Comparison of ENCODE assay signal across 26 cellular contexts in the genomic region with DNA sequence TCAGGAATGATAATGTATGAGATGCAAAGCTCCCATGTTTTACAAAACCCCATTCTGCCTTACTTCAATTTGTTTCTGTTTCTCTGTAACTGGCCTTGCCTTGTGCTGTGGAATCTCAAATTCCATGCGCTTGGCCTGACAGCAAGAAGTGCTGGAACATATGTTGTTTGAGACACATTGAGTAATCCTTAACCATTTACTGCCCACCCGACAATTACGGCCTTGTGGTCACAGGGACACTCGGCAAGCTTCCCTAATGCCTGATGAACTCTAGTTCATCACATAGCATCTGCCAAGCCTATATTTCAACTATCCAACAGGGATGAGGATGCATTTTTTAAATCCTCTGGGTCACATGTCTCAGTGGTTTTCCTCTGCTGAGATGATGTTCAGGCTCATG.
DNase-seq lines count a peak whose midpoint lies in the region; ATAC-seq and TF ChIP-seq lines count a peak whose summit lies in the region.
"Had no signal": no experiment of that assay in that cellular context is flagged by ENCODE, and none has a peak within 500 bp of the region (broad histone marks: within the 10 kb centered on the region; RNA-seq: fewer than 3 reads in every experiment).

No MANE protein-coding gene starts in this region.

- intact Hi-C loops in tibial artery (cut with DNase I; ENCODE audit: low total_unique reads), result no loop called here
- intact Hi-C loops in psoas muscle (cut with DNase I), result no loop called here

- no peak overlapping the region for H3K4ac ChIP-seq in mesenchymal stem cell (ENCODE audit: low read depth in 1 of 2, low read length in 2 of 2)

- ATAC-seq in psoas muscle, result no peak
- ATAC-seq: CD8-positive, alpha-beta T cell; left ventricle myocardium superior had no signal

- H3K79me1 ChIP-seq in mesenchymal stem cell (replicated peaks; ENCODE audit: low read length, poor library complexity, severe bottlenecking), result no peaks in the 10 kb centered on the region

- H3K23ac ChIP-seq in mesenchymal stem cell (ENCODE audit: low read length in 2 of 2), result no peak overlapping the region

- H3K4me1 ChIP-seq in mesenchymal stem cell (ENCODE audit: control insufficient read depth, insufficient read depth, low read depth, low read length) (no peaks in the 10 kb centered on the region), tibial artery (no peaks in the 10 kb centered on the region), psoas muscle (no peaks in the 10 kb centered on the region)

- H3K36me3 ChIP-seq in mesenchymal stem cell (ENCODE audit: control insufficient read depth in 1 of 2, insufficient read depth in 2 of 2, low read depth in 1 of 2, low read length in 2 of 2) (no peaks in the 10 kb centered on the region), tibial artery (no peaks in the 10 kb centered on the region), psoas muscle (ENCODE audit: insufficient read depth in 1 of 2, low read depth in 1 of 2) (no peaks in the 10 kb centered on the region)
- H3K36me3 ChIP-seq: thoracic aorta had no signal

- no peak overlapping the region for H3K14ac ChIP-seq in mesenchymal stem cell (ENCODE audit: low read length in 2 of 2)

- no peak overlapping the region for H2BK12ac ChIP-seq in mesenchymal stem cell (ENCODE audit: low read length in 2 of 2)

- H2BK15ac ChIP-seq in mesenchymal stem cell (ENCODE audit: low read depth, poor library complexity, severe bottlenecking), result no peak overlapping the region

- no peak overlapping the region for H3K27ac ChIP-seq in mesenchymal stem cell (ENCODE audit: low read length, poor library complexity, severe bottlenecking)
- no peak overlapping the region for H3K27ac ChIP-seq in tibial artery
- no peak overlapping the region for H3K27ac ChIP-seq in psoas muscle
- H3K27ac ChIP-seq: RWPE1, thoracic aorta had no signal

- no peak overlapping the region for H3K9ac ChIP-seq in mesenchymal stem cell (ENCODE audit: low read length)
- H3K9ac ChIP-seq: SK-N-SH had no signal

- H3K9me3 ChIP-seq in mesenchymal stem cell (ENCODE audit: control insufficient read depth, low read length) (no peaks in the 10 kb centered on the region), tibial artery (no peaks in the 10 kb centered on the region), psoas muscle (no peaks in the 10 kb centered on the region)
- H3K9me3 ChIP-seq: SK-N-SH, thoracic aorta had no signal

- H3K27me3 ChIP-seq in mesenchymal stem cell (ENCODE audit: control insufficient read depth in 1 of 2, insufficient read depth in 1 of 2, low read length in 2 of 2) (peaks cover 0 to 21% of the 10 kb centered on the region in 2 experiments), tibial artery (no peaks in the 10 kb centered on the region), psoas muscle (ENCODE audit: insufficient read depth in 3 of 3, low read length in 2 of 3) (peaks cover 0 to 5% (median 0%) of the 10 kb centered on the region in 3 donors)

- no peak for TF ChIP-seq CTCF in cardiac fibroblast (IDR thresholded peaks at IDR 0.05; ENCODE audit: low read depth, low read length)
- TF ChIP-seq CTCF in tibial artery (IDR thresholded peaks at IDR 0.05), result no peak
- no peak for TF ChIP-seq CTCF in psoas muscle (IDR thresholded peaks at IDR 0.05)

- no peak overlapping the region for H2BK120ac ChIP-seq in mesenchymal stem cell (ENCODE audit: low read depth, low read length)

- no peak overlapping the region for H2AK5ac ChIP-seq in mesenchymal stem cell (ENCODE audit: low read length, severe bottlenecking)

- no peak overlapping the region for H3K18ac ChIP-seq in mesenchymal stem cell (ENCODE audit: low read depth in 1 of 2, low read length in 2 of 2)

- no peak overlapping the region for H3K4me3 ChIP-seq in cardiac fibroblast (replicated peaks in 1 of 2; ENCODE audit: low read depth in 2 of 2, low read length in 2 of 2)
- H3K4me3 ChIP-seq in mesenchymal stem cell (ENCODE audit: insufficient read depth in 1 of 2, low read depth in 1 of 2, low read length in 2 of 2), result no peak overlapping the region
- H3K4me3 ChIP-seq in tibial artery, result no peak overlapping the region
- H3K4me3 ChIP-seq in psoas muscle, result no peak overlapping the region
- H3K4me3 ChIP-seq: smooth muscle cell, thoracic aorta had no signal

- H3K4me2 ChIP-seq in mesenchymal stem cell (ENCODE audit: low read length, poor library complexity, severe bottlenecking), result no peak overlapping the region
- H3K4me2 ChIP-seq: SK-N-SH had no signal

- no peak overlapping the region for H4K8ac ChIP-seq in mesenchymal stem cell (ENCODE audit: low read length)

- H2AFZ ChIP-seq in mesenchymal stem cell (ENCODE audit: low read depth, low read length), result no peak overlapping the region

- no peak overlapping the region for H2BK5ac ChIP-seq in mesenchymal stem cell (ENCODE audit: low read depth, low read length, poor library complexity, severe bottlenecking)

- 45% methylated on average over 4 of the region's 4 CpGs for WGBS in mesenchymal stem cell
- WGBS in psoas muscle, 3 donors, result 30 to 57% (median 35%) methylated on average over 4 of the region's 4 CpGs

- DNase-seq in GM04503 (ENCODE audit: low read depth) (peak; percentile 12), MV-4-11 (lab: John Stamatoyannopoulos, UW) (peak; percentile 43), cardiac fibroblast (ENCODE audit: low read depth in 2 of 2) (peak; percentile 1 to 56), mesenchymal stem cell (peak; percentile 58), tibial artery (no peak), psoas muscle (no peak)
- no peak for DNase-seq in stimulated activated CD4-positive, alpha-beta T cell treated with anti-CD3 and anti-CD28 coated beads, Interleukin-2, amount 100 ng/mL, for 24 hours
- DNase-seq: activated B cell treated with CpG ODN at 0.5 μM for 24 hours; activated CD4-positive, alpha-beta memory T cell treated with anti-CD3 and anti-CD28 coated beads for 36 hours; activated effector memory CD4-positive, alpha-beta T cell treated with anti-CD3 and anti-CD28 coated beads, Interleukin-2, amount 50 U/mL, for 16 hours; AML-193; CD8-positive, alpha-beta T cell; GDM1; HCEC 1CT; immature natural killer cell; KG1; left ventricle myocardium superior; NCI-H1048; NCI-H2029 treated with DMSO at 0.1 percent for 48 hours; SK-N-SH; stimulated activated CD4-positive, alpha-beta T cell treated with anti-CD3 and anti-CD28 coated beads, Interleukin-2, amount 100 ng/mL, for 48 hours; stimulated activated naive CD4-positive, alpha-beta T cell; T-helper 9 cell had no signal

- H4K91ac ChIP-seq in mesenchymal stem cell (ENCODE audit: low read length), result no peak overlapping the region

Comparison
In these comparisons a context has a peak if more than half of its experiments do, and no peak if none do; other contexts are left out.
1. DNase-seq: peak in GM04503 (single experiment), MV-4-11 (single experiment), cardiac fibroblast (2 of 2) and mesenchymal stem cell (single experiment); none in stimulated activated CD4-positive, alpha-beta T cell treated with anti-CD3 and anti-CD28 coated beads, Interleukin-2, amount 100 ng/mL, for 24 hours (0 of 2), tibial artery (0 of 2) and psoas muscle (0 of 2).